ENCODE assay signal across 8 cellular contexts in genomic region chr16:2090819-2091721, GRCh38. TPM values are rescaled to one million over a fixed set of nuclear protein-coding genes. Genes with fewer than 3 reads are reported as not detected.
DNase-seq lines count a peak whose midpoint lies in the region; ATAC-seq and TF ChIP-seq lines count a peak whose summit lies in the region.

No MANE protein-coding gene starts in this region.

- peak; percentile 44 for ATAC-seq in left lobe of liver
- no peak for ATAC-seq in HG02642 (IDR thresholded peaks at IDR 0.05; ENCODE audit: poor library complexity, unreplicated experiment)

- TF ChIP-seq POLR2A in transverse colon (IDR thresholded peaks at IDR 0.05) = peak; percentile 52

- intact Hi-C loops in dorsolateral prefrontal cortex (cut with DNase I) (no loop called here), transverse colon (cut with DNase I; ENCODE audit: low total_unique reads) (no loop called here)

- no peaks in the 10 kb centered on the region for H3K9me3 ChIP-seq in transverse colon

- whole genome bisulfite sequencing in transverse colon (ENCODE audit: low coverage in 1 of 2), 2 donors = 77% methylated on average over 67 of the region's 113 CpGs; no CpG with 5 or more reads in 1 of the 2 donors

- peaks cover 0 to 9% (median 4%) of the 10 kb centered on the region in 4 donors for H3K36me3 ChIP-seq in transverse colon

- in situ Hi-C loops in transverse colon (cut with MboI; ENCODE audit: low pct_ligation_motif_present in 1 of 4, low pct_unique_long_range_greater_than_20kb in 1 of 4, low sequenced_read_pairs in 3 of 4) = no loop called here

- H3K27ac ChIP-seq in dorsolateral prefrontal cortex = peak overlapping the region in 53 of 59 donors; percentile 11 to 92 (median 72)
- H3K27ac ChIP-seq in transverse colon = peak overlapping the region; percentile 88 to 93 (median 90)

- TF ChIP-seq EP300 in transverse colon (IDR thresholded peaks at IDR 0.05; ENCODE audit: low read depth) = no peak

- peak; percentile 12 for DNase-seq in activated T-cell treated with anti-CD3 and anti-CD28 coated beads for 48 hours (ENCODE audit: low read depth)
- no peak for DNase-seq in activated T-cell treated with anti-CD3 and anti-CD28 coated beads for 4 hours
- peak in 1 of 10 donors; percentile 69 for DNase-seq in dorsolateral prefrontal cortex
- peak; percentile 84 for DNase-seq in left lobe of liver (ENCODE audit: low spot score)
- peak; percentile 93 for DNase-seq in transverse colon
- no peak for DNase-seq in CD1c-positive myeloid dendritic cell (ENCODE audit: extremely low spot score)
- DNase-seq in hippocampal formation (lab: John Stamatoyannopoulos, UW) = no peak

- H3K4me1 ChIP-seq in transverse colon = peaks cover 4 to 40% (median 29%) of the 10 kb centered on the region in 4 donors

- H3K27me3 ChIP-seq in dorsolateral prefrontal cortex = no peaks in the 10 kb centered on the region
- H3K27me3 ChIP-seq in transverse colon = no peaks in the 10 kb centered on the region

- TF ChIP-seq CTCF in dorsolateral prefrontal cortex (IDR thresholded peaks at IDR 0.05 in 54 of 56, conservative IDR thresholded peaks at IDR 0.05 in 2 of 56; ENCODE audit: low read depth in 1 of 56, partially characterized antibody in 56 of 56) (peak in 2 of 56 donors; percentile 6 to 9), transverse colon (IDR thresholded peaks at IDR 0.05) (peak in 4 of 5 experiments; percentile 25 to 73 (median 32))

- H3K4me3 ChIP-seq in dorsolateral prefrontal cortex (peak overlapping the region in 2 of 59 donors; percentile 13 to 21), transverse colon (peak overlapping the region in 3 of 4 donors; percentile 25 to 45 (median 43))

RNA-seq across cellular contexts. Expression of gene TSC2, which starts 43.3 kb away (rescaled TPM):
- 100 to 1,000 TPM; 129 to 311 (median 193) TPM for total RNA-seq in dorsolateral prefrontal cortex
- 117 TPM for total RNA-seq in left lobe of liver
- 100 to 1,000 TPM in 2 of 4 donors, 10 to 100 TPM in 2; 88.3 to 206 (median 127) TPM for total RNA-seq in transverse colon

RNA-seq across cellular contexts. Expression of gene NTHL1, which starts 43.4 kb away (rescaled TPM):
- total RNA-seq in dorsolateral prefrontal cortex (10 to 100 TPM; 12.2 to 41.4 (median 26.0) TPM), left lobe of liver (109 TPM), transverse colon (10 to 100 TPM; 12.7 to 32.9 (median 23.2) TPM)

RNA-seq across cellular contexts. Expression of gene PKD1, which starts 44.6 kb away (rescaled TPM):
- total RNA-seq in dorsolateral prefrontal cortex (100 to 1,000 TPM; 194 to 567 (median 327) TPM), left lobe of liver (65.0 TPM), transverse colon (1,000 to 10,000 TPM in 1 of 4 donors, 100 to 1,000 TPM in 3; 131 to 1,015 (median 289) TPM)

RNA-seq across cellular contexts. Expression of gene RAB26, which starts 57.4 kb away (rescaled TPM):
- total RNA-seq in dorsolateral prefrontal cortex (10 to 100 TPM; 19.4 to 82.0 (median 54.8) TPM), left lobe of liver (10.2 TPM), transverse colon (10 to 100 TPM in 3 of 4 donors, 1 to 10 TPM in 1; 8.3 to 28.4 (median 14.2) TPM)

Comparison
In these comparisons a context has a peak if more than half of its experiments do, and no peak if none do; other contexts are left out.
1. DNase-seq: peak in activated T-cell treated with anti-CD3 and anti-CD28 coated beads for 48 hours (single experiment), left lobe of liver (single experiment) and transverse colon (single experiment); none in activated T-cell treated with anti-CD3 and anti-CD28 coated beads for 4 hours (single experiment), CD1c-positive myeloid dendritic cell (single experiment) and hippocampal formation (0 of 2).